ENCODE assay signal across 12 cellular contexts in genomic region chr6:16135078-16135477, GRCh38. TPM values are rescaled to one million over a fixed set of nuclear protein-coding genes. Genes with fewer than 3 reads are reported as not detected.
DNase-seq lines count a peak whose midpoint lies in the region; ATAC-seq, FAIRE-seq and TF ChIP-seq lines count a peak whose summit lies in the region.
"Had no signal": no experiment of that assay in that cellular context is flagged by ENCODE, and none has a peak within 500 bp of the region (broad histone marks: within the 10 kb centered on the region; RNA-seq: fewer than 3 reads in every experiment).

No MANE protein-coding gene starts in this region.

- ATAC-seq in GM12878 (no peak), naive B cell (ENCODE audit: low read depth in 2 of 2) (no peak), esophagus mucosa (no peak)

- H3K18ac ChIP-seq in H9 (ENCODE audit: insufficient read length, low read depth, low read length), result no peak overlapping the region

- H3K4me1 ChIP-seq in H9 (ENCODE audit: insufficient read depth, low read length) (peaks cover 11% of the 10 kb centered on the region; the same call in 1 of the 2 replicates), GM12878 (ENCODE audit: control insufficient read depth, insufficient read depth, low read length) (peaks cover 6% of the 10 kb centered on the region; the same call in 1 of the 2 replicates)

- H3K23me2 ChIP-seq in H9 (ENCODE audit: insufficient read length, low read depth, low read length, poor library complexity, severe bottlenecking), result peaks cover 8% of the 10 kb centered on the region

- TF ChIP-seq CTCF in AG10803 (conservative IDR thresholded peaks at IDR 0.05; ENCODE audit: low read length) (no peak), H9 (conservative IDR thresholded peaks at IDR 0.05) (no peak), GM12878 (IDR thresholded peaks at IDR 0.05 in 2 of 3, conservative IDR thresholded peaks at IDR 0.05 in 1 of 3; ENCODE audit: control insufficient read depth in 2 of 3, extremely low read depth in 1 of 3, insufficient read depth in 1 of 3, low read depth in 3 of 3, low read length in 3 of 3) (no peak)

- H3K4me2 ChIP-seq in H9 (ENCODE audit: insufficient read depth, insufficient read length, low read length) (no peak overlapping the region), GM12878 (ENCODE audit: control insufficient read depth, insufficient read depth) (peak overlapping the region; percentile 67)

- H3K27ac ChIP-seq in H9 (ENCODE audit: insufficient read length, low read depth, low read length) (no peak overlapping the region), GM12878 (ENCODE audit: control insufficient read depth, insufficient read depth) (no peak overlapping the region)
- H3K27ac ChIP-seq: parathyroid adenoma had no signal

- no peak overlapping the region for H3K4me3 ChIP-seq in AG10803 (ENCODE audit: low read length)
- peak overlapping the region; percentile 3; the same call in 1 of the 2 replicates for H3K4me3 ChIP-seq in GM12878

- H3T11ph ChIP-seq in H9 (ENCODE audit: low read length), result no peak overlapping the region

- no peak overlapping the region for H3K4ac ChIP-seq in H9 (ENCODE audit: low read depth, low read length)

- H4K91ac ChIP-seq in H9 (ENCODE audit: insufficient read length, low read depth, low read length), result no peak overlapping the region

- H2AFZ ChIP-seq in H9 (ENCODE audit: low read length) (no peak overlapping the region), GM12878 (ENCODE audit: control insufficient read depth, low read depth, low read length) (no peak overlapping the region)
- H2AFZ ChIP-seq: parathyroid adenoma had no signal

- BruUV-seq in GM12878 (replicated peaks; lab: Mats Ljungman, UMichigan), result no TSS peak

- H3K27ac Mint-ChIP-seq in H9 (peak overlapping the region; percentile 4 to 66 (median 14); a peak in 1 of 7 replicates), naive B cell (peak overlapping the region in 2 of 6 donors; percentile 8 to 44)

- TF ChIP-seq POLR2A in GM12878 (IDR thresholded peaks at IDR 0.05; ENCODE audit: low read depth, low read length), result no peak

- no peaks in the 10 kb centered on the region for H4K20me1 ChIP-seq in H9 (ENCODE audit: control insufficient read depth, insufficient read depth, insufficient read length)
- no peaks in the 10 kb centered on the region; the same call in 1 of the 2 replicates for H4K20me1 ChIP-seq in GM12878 (ENCODE audit: control insufficient read depth, insufficient read depth)

- no peak overlapping the region for H2AK5ac ChIP-seq in H9 (ENCODE audit: insufficient read length, low read length)

- no peak overlapping the region for H3K9ac ChIP-seq in H9 (ENCODE audit: extremely low read depth, insufficient read length, low read length)
- H3K9ac ChIP-seq in GM12878 (ENCODE audit: control insufficient read depth, insufficient read depth, low read length), result no peak overlapping the region
- H3K9ac ChIP-seq: parathyroid adenoma had no signal

- RAD21 ChIA-PET in GM12878 (lab: Charles Lee; ENCODE audit: unreplicated experiment), result interaction anchor here (3.2 kb wide), 1 partner anchor 443 kb away, joined by 26 read pairs; no protein-coding TSS in a partner anchor

- DNase-seq in AG10803 (ENCODE audit: low read depth) (peak; percentile 60), H9 (no peak), GM12878 (ENCODE audit: low read depth, low spot score) (no peak), naive B cell (no peak), SK-N-DZ (ENCODE audit: low spot score) (no peak), cerebellar nuclear complex (lab: John Stamatoyannopoulos, UW) (no peak), NCI-H526 treated with DMSO at 0.1 percent for 48 hours (lab: John Stamatoyannopoulos, UW) (no peak)
- DNase-seq: activated CD4-positive, CD25-positive, alpha-beta regulatory T cell treated with anti-CD3 and anti-CD28 coated beads, Interleukin-2, amount 50 U/mL, for 72 hours; NCI-H2081; RPMI8226 had no signal

- intact Hi-C loops in GM12878 (cut with micrococcal nuclease; ENCODE audit: unreplicated experiment), result no loop called here

- peaks cover 66 to 76% of the 10 kb centered on the region in 2 experiments for H3K4me1 Mint-ChIP-seq in H9
- H3K4me1 Mint-ChIP-seq in naive B cell, result peaks cover 52 to 73% (median 61%) of the 10 kb centered on the region in 3 donors

- CTCF ChIA-PET in GM12878 (lab: Yijun Ruan, JAX), result interaction anchor here (1.4 to 5.6 kb wide), 2 partner anchors 21 to 48 kb away, joined by 3 to 86 read pairs; no protein-coding TSS in a partner anchor

- FAIRE-seq in GM12878 (lab: Jason Lieb, UNC), result no peak

- H2BK5ac ChIP-seq in H9 (ENCODE audit: insufficient read length, low read length), result no peak overlapping the region

- H3K9me3 Mint-ChIP-seq in H9 (no peaks in the 10 kb centered on the region), naive B cell (no peaks in the 10 kb centered on the region)

- H4K8ac ChIP-seq in H9 (replicated peaks; ENCODE audit: insufficient read length, low read depth, low read length), result no peak overlapping the region

- no peak overlapping the region for H2BK20ac ChIP-seq in H9 (ENCODE audit: low read depth, low read length, poor library complexity, severe bottlenecking)

- no peaks in the 10 kb centered on the region for H3K27me3 Mint-ChIP-seq in H9 (ENCODE audit: low read depth)
- H3K27me3 Mint-ChIP-seq in naive B cell, result no peaks in the 10 kb centered on the region

- H3K4me3 Mint-ChIP-seq in H9 (no peak overlapping the region; a peak in 1 of 5 replicates), naive B cell (peak overlapping the region in 6 of 8 donors; percentile 13 to 66 (median 18))

- no peak for TF ChIP-seq EP300 in GM12878 (IDR thresholded peaks at IDR 0.05; ENCODE audit: borderline replicate concordance in 1 of 2, control insufficient read depth in 1 of 2, low read depth in 2 of 2, low read length in 2 of 2)

- peaks cover 0 to 6% of the 10 kb centered on the region in 2 experiments; a peak in 3 of 4 replicates for H3K36me3 ChIP-seq in GM12878 (ENCODE audit: control insufficient read depth in 2 of 2, insufficient read depth in 2 of 2, low read length in 1 of 2)

- H3K23ac ChIP-seq in H9 (ENCODE audit: insufficient read length, low read depth, low read length), result no peak overlapping the region

- no peak overlapping the region for H4K5ac ChIP-seq in H9 (ENCODE audit: insufficient read length, low read depth, low read length)

- H3K36me3 Mint-ChIP-seq in H9 (ENCODE audit: insufficient read depth in 1 of 3, low read depth in 3 of 3) (peaks cover 32 to 48% (median 36%) of the 10 kb centered on the region in 3 experiments), naive B cell (peaks cover 13 to 15% of the 10 kb centered on the region in 2 donors)

- H3K79me1 ChIP-seq in H9 (ENCODE audit: insufficient read depth, low read depth, low read length, poor library complexity, severe bottlenecking), result peaks cover 6% of the 10 kb centered on the region

- no peak for TF ChIP-seq RAD21 in GM12878 (IDR thresholded peaks at IDR 0.05; ENCODE audit: insufficient read depth, low read depth, low read length)

- no peak overlapping the region for H2BK15ac ChIP-seq in H9 (ENCODE audit: low read depth, low read length)

- H3K9me3 ChIP-seq in H9 (ENCODE audit: control insufficient read depth, low read depth, low read length) (no peaks in the 10 kb centered on the region), GM12878 (replicated peaks; ENCODE audit: control insufficient read depth, insufficient read depth, low read length) (no peaks in the 10 kb centered on the region)

- peaks cover 18% of the 10 kb centered on the region; the same call in 1 of the 2 replicates for H3K79me2 ChIP-seq in H9 (ENCODE audit: insufficient read depth, low read length)
- peaks cover 94% of the 10 kb centered on the region for H3K79me2 ChIP-seq in GM12878 (ENCODE audit: control insufficient read depth, insufficient read depth, low read length)

- no peaks in the 10 kb centered on the region for H3K27me3 ChIP-seq in H9 (ENCODE audit: insufficient read depth, low read length)
- H3K27me3 ChIP-seq in GM12878 (replicated peaks in 1 of 2; ENCODE audit: control insufficient read depth in 2 of 2, insufficient read depth in 2 of 2, low read length in 1 of 2), result no peaks in the 10 kb centered on the region

- H2BK120ac ChIP-seq in H9 (ENCODE audit: low read depth, low read length, poor library complexity, severe bottlenecking), result no peak overlapping the region

- no peak overlapping the region for H3K56ac ChIP-seq in H9 (ENCODE audit: insufficient read length, low read depth, low read length)

- no peak overlapping the region for H3K14ac ChIP-seq in H9 (ENCODE audit: insufficient read depth, low read length)

- H2BK12ac ChIP-seq in H9 (ENCODE audit: insufficient read length, low read depth, low read length), result no peak overlapping the region

- in situ Hi-C loops in GM12878 (cut with MboI), result no loop called here

- SMC1A ChIA-PET in GM12878 (lab: Charles Lee; ENCODE audit: uncharacterized antibody, unreplicated experiment), result interaction anchor here (1.9 to 6.7 kb wide), 5 partner anchors 28 to 442 kb away, joined by 10 to 42 read pairs (median 18); no protein-coding TSS in a partner anchor

- POLR2A ChIA-PET in GM12878 (lab: Charles Lee), result no interaction called here

TF ChIP-seq in GM12878, 131 proteins besides CTCF, POLR2A, EP300 and RAD21 (continues in another document):
- no peak for TF ChIP-seq CEBPB (IDR thresholded peaks at IDR 0.05; ENCODE audit: borderline replicate concordance in 1 of 2, low read depth in 2 of 2, low read length in 2 of 2)
- peak; percentile 62 for TF ChIP-seq POLR2AphosphoS5 (IDR thresholded peaks at IDR 0.05; ENCODE audit: low read length)
- TF ChIP-seq BACH1 (IDR thresholded peaks at IDR 0.05; ENCODE audit: borderline replicate concordance), result no peak

RNA-seq across cellular contexts. Expression of gene MYLIP, which starts 6.2 kb away (rescaled TPM):
- 27.0 and 27.3 TPM in 2 replicates for total RNA-seq in H9 (2021)
- total RNA-seq in GM12878 (2013; cell fraction: nucleolus; rRNA removed), result 123 and 131 TPM in 2 replicates
- 12.9 and 15.1 TPM in 2 replicates for total RNA-seq in GM12878 (2014; rRNA removed)
- total RNA-seq in GM12878 (2014; rRNA removed; fragmentation: Illumina TruSeq; extraction: Trizol), result 12.8 and 13.0 TPM in 2 replicates
- total RNA-seq in GM12878 (2021), result 14.7 and 15.2 TPM in 2 replicates
- 10.8 TPM for polyA plus RNA-seq in GM12878 (2011; ENCODE audit: low read depth)
- polyA plus RNA-seq in GM12878 (2011; rRNA removed), result 122 and 123 TPM in 2 replicates
- 73.6 and 81.0 TPM in 2 replicates for polyA plus RNA-seq in GM12878 (2011; cell fraction: cytosol; rRNA removed)
- polyA plus RNA-seq in GM12878 (2011; cell fraction: nucleus; rRNA removed), result 120 and 147 TPM in 2 replicates
- polyA plus RNA-seq in GM12878 (2012), result 11.3 and 20.8 TPM in 2 replicates
- 12.3 and 13.0 TPM in 2 replicates for polyA plus RNA-seq in GM12878 (2014; fragmentation: Illumina TruSeq; extraction: Trizol)
- polyA plus RNA-seq in GM12878 (2014; fragmentation: Nextera tagmentation; extraction: Ambion mirVana), result 1 to 10 TPM; 5.3 to 5.8 TPM
- 14.1 and 16.5 TPM in 2 replicates for polyA plus RNA-seq in GM12878 (2014; rRNA removed)
- 1 to 10 TPM; 5.6 to 7.1 TPM for polyA plus RNA-seq in GM12878 (2016; fragmentation: Nextera tagmentation; extraction: Ambion mirVana)
- 124 and 137 TPM in 2 replicates for polyA minus RNA-seq in GM12878 (2011; rRNA and poly(A)+ RNA removed)
- 37.2 and 44.1 TPM in 2 replicates for polyA minus RNA-seq in GM12878 (2011; cell fraction: cytosol; rRNA and poly(A)+ RNA removed)
- polyA minus RNA-seq in GM12878 (2011; cell fraction: nucleus; rRNA and poly(A)+ RNA removed), result 67.3 and 86.4 TPM in 2 replicates
- 100 to 1,000 TPM in 5 of 6 donors, 10 to 100 TPM in 1; 90.6 to 241 (median 177) TPM for polyA plus RNA-seq in naive B cell (ENCODE audit: low read depth in 6 of 6)
- 2.5 and 3.9 TPM in 2 replicates for polyA plus RNA-seq in SK-N-DZ (2014; cell fraction: cytosol; rRNA removed)
- polyA plus RNA-seq in SK-N-DZ (2014; cell fraction: nucleus; rRNA removed), result 4.7 and 5.4 TPM in 2 replicates
- total RNA-seq in esophagus mucosa, result 10.6 TPM

Comparison
In these comparisons a context has a peak if more than half of its experiments do, and no peak if none do; other contexts are left out.
1. H3K4me3 Mint-ChIP-seq: peak in naive B cell (6 of 8); none in H9 (0 of 2).